32 cellular contexts compared by ENCODE assay signal in genomic region chr6:128889870-128890269, GRCh38.
"Had no signal": no experiment of that assay in that cellular context is flagged by ENCODE, and none has a peak within 500 bp of the region (broad histone marks: within the 10 kb centered on the region; RNA-seq: fewer than 3 reads in every experiment).

No MANE protein-coding gene starts in this region.

- H3K4me3 ChIP-seq: colonic mucosa, dorsolateral prefrontal cortex, neural progenitor cell, sigmoid colon, smooth muscle cell, suprapubic skin, tibial artery, upper lobe of right lung had no signal

- H3K9me3 Mint-ChIP-seq: activated CD4-positive, alpha-beta memory T cell treated with anti-CD3 and anti-CD28 coated beads for 36 hours; activated naive CD4-positive, alpha-beta T cell treated with anti-CD3 and anti-CD28 coated beads, Interleukin-2, amount 10 ng/mL, durations not matched to agents 7 days and 5 days; neural progenitor cell had no signal

- H3K27ac Mint-ChIP-seq: activated CD4-positive, alpha-beta memory T cell treated with anti-CD3 and anti-CD28 coated beads for 36 hours; activated naive CD4-positive, alpha-beta T cell treated with anti-CD3 and anti-CD28 coated beads, Interleukin-2, amount 10 ng/mL, durations not matched to agents 7 days and 5 days; immature natural killer cell; natural killer cell; neural progenitor cell; stimulated activated naive B cell treated with anti-CD40 and anti-IgM and Interleukin-4, amounts not matched to agents 10 μg/mL and 1 μg/mL and 100 μg/mL, for 72 hours; T-helper 17 cell had no signal

- H3K4me1 Mint-ChIP-seq: activated naive CD4-positive, alpha-beta T cell treated with anti-CD3 and anti-CD28 coated beads, Interleukin-2, amount 10 ng/mL, durations not matched to agents 7 days and 5 days; immature natural killer cell; natural killer cell; neural progenitor cell; stimulated activated naive B cell treated with anti-CD40 and anti-IgM and Interleukin-4, amounts not matched to agents 10 μg/mL and 1 μg/mL and 100 μg/mL, for 72 hours; T-helper 17 cell had no signal

- DNase-seq: activated CD4-positive, alpha-beta memory T cell treated with anti-CD3 and anti-CD28 coated beads for 36 hours; activated CD4-positive, alpha-beta T cell treated with anti-CD3 and anti-CD28 coated beads for 48 hours; activated CD8-positive, alpha-beta memory T cell treated with anti-CD3 and anti-CD28 coated beads, Interleukin-2, amount 50 U/mL, for 4 hours; activated gamma-delta T cell; activated naive CD4-positive, alpha-beta T cell treated with anti-CD3 and anti-CD28 coated beads, Interleukin-2, amount 10 ng/mL, durations not matched to agents 7 days and 5 days; activated T-cell treated with anti-CD3 and anti-CD28 coated beads, Interleukin-2, amount 50 U/mL, for 1 hour; amygdala; colonic mucosa; dorsolateral prefrontal cortex; effector memory CD4-positive, alpha-beta T cell; gastrocnemius medialis; hypothalamus; immature natural killer cell; kidney; lower lobe of right lung; mesenchymal stem cell; natural killer cell; occipital lobe; sigmoid colon; stimulated activated CD4-positive, alpha-beta T cell treated with anti-CD3 and anti-CD28 coated beads, Interleukin-1b, Interleukin-23, amount 100 ng/mL, for 48 hours; stimulated activated CD4-positive, alpha-beta T cell treated with anti-CD3 and anti-CD28 coated beads, Interleukin-4, amount 100 ng/mL, for 4 hours; stimulated activated CD8-positive, alpha-beta memory T cell treated with anti-CD3 and anti-CD28 coated beads, Interleukin-4, amount 100 ng/mL, for 48 hours; stimulated activated naive B cell treated with anti-CD40 and anti-IgM and Interleukin-4, amounts not matched to agents 10 μg/mL and 1 μg/mL and 100 μg/mL, for 72 hours; T-helper 17 cell; T1000; tibial artery; upper lobe of right lung; WERI-Rb-1 had no signal

- H3K36me3 Mint-ChIP-seq: activated CD4-positive, alpha-beta memory T cell treated with anti-CD3 and anti-CD28 coated beads for 36 hours; activated naive CD4-positive, alpha-beta T cell treated with anti-CD3 and anti-CD28 coated beads, Interleukin-2, amount 10 ng/mL, durations not matched to agents 7 days and 5 days; immature natural killer cell; natural killer cell; neural progenitor cell; stimulated activated naive B cell treated with anti-CD40 and anti-IgM and Interleukin-4, amounts not matched to agents 10 μg/mL and 1 μg/mL and 100 μg/mL, for 72 hours had no signal

- H3K4me3 Mint-ChIP-seq: activated CD4-positive, alpha-beta memory T cell treated with anti-CD3 and anti-CD28 coated beads for 36 hours; activated naive CD4-positive, alpha-beta T cell treated with anti-CD3 and anti-CD28 coated beads, Interleukin-2, amount 10 ng/mL, durations not matched to agents 7 days and 5 days; immature natural killer cell; natural killer cell; neural progenitor cell; stimulated activated naive B cell treated with anti-CD40 and anti-IgM and Interleukin-4, amounts not matched to agents 10 μg/mL and 1 μg/mL and 100 μg/mL, for 72 hours; T-helper 17 cell had no signal

- H3K27me3 ChIP-seq: colonic mucosa, dorsolateral prefrontal cortex, gastrocnemius medialis, neural progenitor cell, sigmoid colon, suprapubic skin, tibial artery, upper lobe of right lung had no signal

- ATAC-seq: activated CD4-positive, CD25-positive, alpha-beta regulatory T cell treated with anti-CD3 and anti-CD28 coated beads, Interleukin-2, amount 50 U/mL, for 24 hours; gastrocnemius medialis; lower lobe of right lung; natural killer cell; stimulated activated naive B cell treated with anti-CD40 and anti-IgM and Interleukin-4, amounts not matched to agents 10 μg/mL and 1 μg/mL and 100 μg/mL, for 72 hours; T-helper 17 cell; upper lobe of right lung had no signal

- H3K36me3 ChIP-seq: colonic mucosa, gastrocnemius medialis, lower lobe of right lung, neural progenitor cell, sigmoid colon, suprapubic skin, tibial artery, upper lobe of right lung, WERI-Rb-1 had no signal

- H3K27me3 Mint-ChIP-seq: stimulated activated naive B cell treated with anti-CD40 and anti-IgM and Interleukin-4, amounts not matched to agents 10 μg/mL and 1 μg/mL and 100 μg/mL, for 72 hours had no signal

- H3K27ac ChIP-seq: colonic mucosa, dorsolateral prefrontal cortex, gastrocnemius medialis, lower lobe of right lung, neural progenitor cell, sigmoid colon, suprapubic skin, tibial artery, upper lobe of right lung, WERI-Rb-1 had no signal

- H3K4me1 ChIP-seq: colonic mucosa, gastrocnemius medialis, lower lobe of right lung, neural progenitor cell, sigmoid colon, suprapubic skin, tibial artery, upper lobe of right lung had no signal

- H3K9me3 ChIP-seq: colonic mucosa, gastrocnemius medialis, lower lobe of right lung, sigmoid colon, suprapubic skin, tibial artery, upper lobe of right lung had no signal
